6 cellular contexts compared by ENCODE assay signal in the genomic region with DNA sequence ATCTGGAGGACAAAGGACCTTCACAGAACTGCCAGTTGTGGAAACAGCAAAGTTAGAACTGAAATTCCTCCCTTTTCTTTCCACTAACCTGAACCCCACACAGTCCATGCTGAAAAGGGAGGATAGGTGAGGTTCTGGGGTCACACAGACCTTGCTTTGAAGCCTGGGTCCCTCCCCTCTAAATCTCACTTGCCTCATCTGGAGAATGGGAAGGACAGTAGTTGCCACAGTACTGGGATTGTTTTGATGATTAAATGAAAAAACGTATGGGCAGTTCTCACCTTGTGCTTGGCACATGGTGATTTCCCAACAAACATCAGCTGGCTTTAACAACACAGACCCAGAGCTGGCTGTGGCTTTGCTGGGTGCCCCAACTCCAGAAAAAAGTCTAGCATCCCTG.
"Had no signal": no experiment of that assay in that cellular context is flagged by ENCODE, and none has a peak within 500 bp of the region (broad histone marks: within the 10 kb centered on the region; RNA-seq: fewer than 3 reads in every experiment).

No MANE protein-coding gene starts in this region.

- DNase-seq: IMR-90, KBM-7, KG1 had no signal

- FAIRE-seq: HTR-8/SVneo, K562 had no signal

- ATAC-seq: K562 had no signal

- H3K27ac ChIP-seq: HL-60 had no signal

- H3K4me3 ChIP-seq: K562 had no signal
